26 cellular contexts compared by ENCODE assay signal in genomic region chr2:15251753-15252152, GRCh38.
"Had no signal": no experiment of that assay in that cellular context is flagged by ENCODE, and none has a peak within 500 bp of the region (broad histone marks: within the 10 kb centered on the region; RNA-seq: fewer than 3 reads in every experiment).

No MANE protein-coding gene starts in this region.

- DNase-seq: dermis blood vessel endothelial cell; dorsolateral prefrontal cortex; effector CD4-positive, alpha-beta T cell; effector memory CD4-positive, alpha-beta T cell; foreskin keratinocyte; heart left ventricle; hypothalamus; immature natural killer cell; islet precursor cell; kidney; kidney glomerular epithelial cell; left cardiac atrium; left ventricle myocardium superior; lower lobe of right lung; mesenchymal stem cell; mucosa of descending colon; naive B cell had no signal

- H3K27me3 ChIP-seq: dorsolateral prefrontal cortex, esophagus muscularis mucosa, foreskin keratinocyte, gastroesophageal sphincter, heart left ventricle, hepatocyte, left lung had no signal

- H3K4me2 ChIP-seq: hepatocyte had no signal

- H3K9me3 ChIP-seq: lower lobe of right lung, mucosa of descending colon had no signal

- H3K4me3 ChIP-seq: coronary artery, dorsolateral prefrontal cortex, esophagus muscularis mucosa, gastroesophageal sphincter, heart left ventricle, hepatocyte, left lung, lower lobe of right lung, mucosa of descending colon had no signal

- FAIRE-seq: colon, endothelial cell of umbilical vein, frontal cortex, kidney had no signal

- ATAC-seq: foreskin keratinocyte, gastroesophageal sphincter, heart left ventricle, left cardiac atrium, left lung, left ventricle myocardium superior, lower lobe of right lung, mucosa of descending colon had no signal

- H3K79me2 ChIP-seq: hepatocyte had no signal

- H3K27ac Mint-ChIP-seq: mesothelial cell of epicardium, naive B cell had no signal

- H2AFZ ChIP-seq: hepatocyte had no signal

- H3K27me3 Mint-ChIP-seq: naive B cell had no signal

- H3K27ac ChIP-seq: coronary artery, dorsolateral prefrontal cortex, esophagus muscularis mucosa, foreskin keratinocyte, gastroesophageal sphincter, heart left ventricle, hepatocyte, left lung, lower lobe of right lung had no signal

- H3K36me3 ChIP-seq: esophagus muscularis mucosa, heart left ventricle, left lung, lower lobe of right lung had no signal

- H3K4me1 ChIP-seq: esophagus muscularis mucosa, foreskin keratinocyte, gastroesophageal sphincter, left lung, lower lobe of right lung had no signal

- H3K4me1 Mint-ChIP-seq: mesothelial cell of epicardium had no signal

- H3K4me3 Mint-ChIP-seq: immature natural killer cell, mesothelial cell of epicardium, naive B cell had no signal
